23 cellular contexts compared by ENCODE assay signal in genomic region chr2:66563473-66563872, GRCh38.
DNase-seq lines count a peak whose midpoint lies in the region; ATAC-seq, FAIRE-seq and TF ChIP-seq lines count a peak whose summit lies in the region.
"Had no signal": no experiment of that assay in that cellular context is flagged by ENCODE, and none has a peak within 500 bp of the region (broad histone marks: within the 10 kb centered on the region; RNA-seq: fewer than 3 reads in every experiment).

No MANE protein-coding gene starts in this region.

- intact Hi-C loops in K562 (cut with micrococcal nuclease) (no loop called here), right lobe of liver (cut with DNase I) (no loop called here), left colon (cut with DNase I, micrococcal nuclease) (no loop called here)

- TF ChIP-seq POLR2A in K562 (conservative IDR thresholded peaks at IDR 0.05): no peak
- no peak for TF ChIP-seq POLR2A in right lobe of liver (IDR thresholded peaks at IDR 0.05)

- 6% methylated on average over 1 of the region's 1 CpG for WGBS in K562 (ENCODE audit: insufficient coverage, low coverage, missing lambda C conversion rate)
- WGBS in right lobe of liver (ENCODE audit: insufficient coverage, low coverage, low lambda C conversion rate, missing lambda C conversion rate): 40% methylated on average over 1 of the region's 1 CpG

- H3K4me3 ChIP-seq in K562: no peak overlapping the region
- no peak overlapping the region for H3K4me3 ChIP-seq in right lobe of liver
- H3K4me3 ChIP-seq: GM23338 had no signal

- no peak for TF ChIP-seq EP300 in K562 (IDR thresholded peaks at IDR 0.05; ENCODE audit: low read length)

- in situ Hi-C loops in K562 (cut with MboI): no loop called here

- BruUV-seq in K562 (replicated peaks; lab: Mats Ljungman, UMichigan): no TSS peak

- H3K9me3 ChIP-seq in K562 (replicated peaks; ENCODE audit: control insufficient read depth, insufficient read depth, low read depth, low read length) (no peaks in the 10 kb centered on the region), right lobe of liver (no peaks in the 10 kb centered on the region)

- H3K9me1 ChIP-seq in K562 (ENCODE audit: control insufficient read depth, insufficient read depth, low read length): no peaks in the 10 kb centered on the region

- no peak overlapping the region for H3K4me2 ChIP-seq in K562 (ENCODE audit: insufficient read depth, low read length)
- H3K4me2 ChIP-seq: GM23338 had no signal

- CTCF ChIA-PET in K562 (lab: Yijun Ruan, JAX; ENCODE audit: low intra/inter-chr PET ratio): no interaction called here

- TF ChIP-seq RAD21 in K562 (CRISPR knock-in tag; conservative IDR thresholded peaks at IDR 0.05 in 1 of 2, IDR thresholded peaks at IDR 0.05 in 1 of 2): no peak

- no peak overlapping the region for H3K27ac ChIP-seq in K562 (ENCODE audit: extremely low read depth, low read depth, low read length)
- H3K27ac ChIP-seq in right lobe of liver: no peak overlapping the region
- H3K27ac ChIP-seq: 22Rv1 had no signal

- H2AFZ ChIP-seq in K562 (ENCODE audit: low read depth, low read length): no peak overlapping the region
- H2AFZ ChIP-seq: GM23338 had no signal

- H4K20me1 ChIP-seq in K562 (replicated peaks; ENCODE audit: control insufficient read depth, insufficient read depth, low read length): no peaks in the 10 kb centered on the region

- peak; percentile 4 for DNase-seq in DMS53 (lab: John Stamatoyannopoulos, UW)
- no peak for DNase-seq in DMS53 treated with DMSO at 0.1 percent for 48 hours (lab: John Stamatoyannopoulos, UW; ENCODE audit: unreplicated experiment)
- DNase-seq in K562 (ENCODE audit: extremely low read depth in 1 of 4, low spot score in 3 of 4): peak in 3 of 4 experiments; percentile 20 to 25 (median 20)
- DNase-seq in right lobe of liver: no peak
- no peak for DNase-seq in activated effector memory CD4-positive, alpha-beta T cell treated with Interleukin-2 at 50 U/mL for 16 hours
- DNase-seq in left colon: no peak
- DNase-seq: DND-41; GDM1; Kasumi-1; MM.1S; NCI-H1092; NCI-H1694; NCI-H2081 treated with DMSO at 0.1 percent for 48 hours; NCI-H446 treated with DMSO at 0.1 percent for 48 hours; NCI-H748 treated with DMSO at 0.1 percent for 48 hours; NK-92 treated with Interleukin-12 subunit alpha and Interleukin-12 subunit beta, amount 100 ng/mL, for 24 hours; SW 1271 had no signal

- TF ChIP-seq CTCF in K562 (IDR thresholded peaks at IDR 0.05 in 2 of 3, conservative IDR thresholded peaks at IDR 0.05 in 1 of 3; ENCODE audit: insufficient read depth in 2 of 3, low read depth in 1 of 3, low read length in 3 of 3): no peak
- no peak for TF ChIP-seq CTCF in right lobe of liver (IDR thresholded peaks at IDR 0.05)

- FAIRE-seq in K562 (lab: Jason Lieb, UNC): no peak

- ATAC-seq in K562 (no peak), right lobe of liver (peak; percentile 47 to 73 (median 64)), HG02763 (IDR thresholded peaks at IDR 0.05; ENCODE audit: unreplicated experiment) (no peak), HG03520 (IDR thresholded peaks at IDR 0.05; ENCODE audit: unreplicated experiment) (no peak), left colon (no peak)
- ATAC-seq: GM23338, HCT116, Right ventricle myocardium inferior had no signal

- H3K4me1 ChIP-seq in K562 (replicated peaks in 1 of 2; ENCODE audit: control insufficient read depth in 2 of 2, insufficient read depth in 2 of 2, low read length in 2 of 2) (peaks cover 0 to 3% of the 10 kb centered on the region in 2 experiments; a peak in 2 of 5 replicates), right lobe of liver (peaks cover 0 to 40% (median 0%) of the 10 kb centered on the region in 4 donors)

- no peak overlapping the region for H3K9ac ChIP-seq in K562 (ENCODE audit: insufficient read depth in 1 of 2, low read depth in 2 of 2, low read length in 2 of 2)

- H3K36me3 ChIP-seq in K562 (ENCODE audit: control insufficient read depth, insufficient read depth, low read length): no peaks in the 10 kb centered on the region
- H3K36me3 ChIP-seq in right lobe of liver: no peaks in the 10 kb centered on the region

- POLR2A ChIA-PET in K562 (lab: Yijun Ruan, JAX): no interaction called here

- H3K79me2 ChIP-seq in K562 (ENCODE audit: control insufficient read depth, insufficient read depth, low read length): no peaks in the 10 kb centered on the region

- H3K27me3 ChIP-seq in K562 (ENCODE audit: control insufficient read depth in 2 of 2, insufficient read depth in 2 of 2, low read length in 2 of 2) (no peaks in the 10 kb centered on the region), right lobe of liver (no peaks in the 10 kb centered on the region)

TF ChIP-seq in K562, 482 proteins besides CTCF, POLR2A, EP300 and RAD21:
- TF ChIP-seq EZH2 (IDR thresholded peaks at IDR 0.05; ENCODE audit: borderline replicate concordance, low read depth, low read length) (no peak), NFXL1 (CRISPR knock-in tag; IDR thresholded peaks at IDR 0.05) (no peak), TFE3 (CRISPR knock-in tag; IDR thresholded peaks at IDR 0.05) (no peak), CGGBP1 (CRISPR knock-in tag; IDR thresholded peaks at IDR 0.05) (no peak), ARID2 (IDR thresholded peaks at IDR 0.05) (no peak), CXXC5 (CRISPR knock-in tag; IDR thresholded peaks at IDR 0.05) (no peak), ETS1 (conservative IDR thresholded peaks at IDR 0.05; ENCODE audit: control insufficient read depth, low read depth, low read length) (no peak), NR2C1 (IDR thresholded peaks at IDR 0.05) (no peak), NR2C1 (tag; IDR thresholded peaks at IDR 0.05) (0 out of 2 replicates have a peak, but pooled peaks have one; percentile 35)
TF ChIP-seq in K562: peak in this region for 1.

Comparison
In these comparisons a context has a peak if more than half of its experiments do, and no peak if none do; other contexts are left out.
1. DNase-seq: peak in DMS53 (single experiment) and K562 (3 of 4); none in DMS53 treated with DMSO at 0.1 percent for 48 hours (single experiment), right lobe of liver (0 of 3), activated effector memory CD4-positive, alpha-beta T cell treated with Interleukin-2 at 50 U/mL for 16 hours (single experiment) and left colon (0 of 2).
2. ATAC-seq: peak in right lobe of liver (4 of 4); none in K562 (single experiment), HG02763 (single experiment), HG03520 (single experiment) and left colon (single experiment).